Comparison of ENCODE assay signal across 20 cellular contexts in genomic region chr5:149048806-149049205, GRCh38. TPM values are rescaled to one million over a fixed set of nuclear protein-coding genes. Genes with fewer than 3 reads are reported as not detected.
A peak's percentile ranks its signal among the peaks of the same experiment; 100 is the strongest.
DNase-seq lines count a peak whose midpoint lies in the region; TF ChIP-seq lines count a peak whose summit lies in the region.
"Had no signal": no experiment of that assay in that cellular context is flagged by ENCODE, and none has a peak within 500 bp of the region (broad histone marks: within the 10 kb centered on the region; RNA-seq: fewer than 3 reads in every experiment).

No MANE protein-coding gene starts in this region.

- DNase-seq in LoVo (ENCODE audit: low spot score): peak; percentile 2
- no peak for DNase-seq in caudate nucleus (lab: John Stamatoyannopoulos, UW)
- DNase-seq in left kidney (ENCODE audit: low read depth, low spot score): peak; percentile 10
- no peak for DNase-seq in substantia nigra (lab: John Stamatoyannopoulos, UW)
- no peak for DNase-seq in effector CD8-positive, alpha-beta T cell (lab: John Stamatoyannopoulos, UW)
- no peak for DNase-seq in Kasumi-1 (lab: John Stamatoyannopoulos, UW)
- no peak for DNase-seq in NK-92 treated with Interleukin-12 subunit alpha and Interleukin-12 subunit beta, amount 100 ng/mL, for 24 hours (lab: John Stamatoyannopoulos, UW)
- no peak for DNase-seq in smooth muscle cell (lab: John Stamatoyannopoulos, UW; ENCODE audit: unreplicated experiment)
- DNase-seq: Calu3; CD8-positive, alpha-beta memory T cell; DND-41; NCI-H2029; NCI-H446; NCI-H524 treated with DMSO at 0.1 percent for 48 hours; NCI-H774; SHP77 treated with DMSO at 0.1 percent for 48 hours had no signal

- H3F3A ChIP-seq in smooth muscle cell (ENCODE audit: low read depth): no peaks in the 10 kb centered on the region

- no peak for TF ChIP-seq CTCF in smooth muscle cell (IDR thresholded peaks at IDR 0.05; ENCODE audit: borderline replicate concordance, insufficient read depth, poor library complexity, severe bottlenecking)

- H3K4me3 ChIP-seq in smooth muscle cell: no peak overlapping the region
- H3K4me3 ChIP-seq: A549, K562, MG63 had no signal

- H3K79me2 ChIP-seq in smooth muscle cell (ENCODE audit: low read depth): no peaks in the 10 kb centered on the region

- H3K36me3 ChIP-seq in smooth muscle cell (ENCODE audit: low read depth): no peaks in the 10 kb centered on the region
- H3K36me3 ChIP-seq: BE2C, MG63 had no signal

- H3K4me1 ChIP-seq in smooth muscle cell (ENCODE audit: low read depth): no peaks in the 10 kb centered on the region
- H3K4me1 ChIP-seq: A549 had no signal

- H3K27ac ChIP-seq in caudate nucleus (ENCODE audit: low read depth, low read length): peak overlapping the region; percentile 11
- peak overlapping the region; percentile 70 for H3K27ac ChIP-seq in substantia nigra (ENCODE audit: low read depth, low read length, poor library complexity, severe bottlenecking)
- H3K27ac ChIP-seq in smooth muscle cell (ENCODE audit: low read depth): no peak overlapping the region
- H3K27ac ChIP-seq: A549 had no signal

- no peaks in the 10 kb centered on the region for H4K20me1 ChIP-seq in smooth muscle cell (ENCODE audit: low read depth)

- H3K4me2 ChIP-seq in smooth muscle cell: no peak overlapping the region
- H3K4me2 ChIP-seq: A549 had no signal

- no peaks in the 10 kb centered on the region for H3K27me3 ChIP-seq in smooth muscle cell (ENCODE audit: low read depth)
- H3K27me3 ChIP-seq: BE2C, MG63 had no signal

- no peak overlapping the region for H3K9ac ChIP-seq in smooth muscle cell (ENCODE audit: low read depth)

- 90% methylated on average over 4 of the region's 4 CpGs for WGBS in smooth muscle cell (ENCODE audit: low lambda C conversion rate)

- H3K9me3 ChIP-seq in smooth muscle cell (replicated peaks; ENCODE audit: low read depth): no peaks in the 10 kb centered on the region
- H3K9me3 ChIP-seq: A549, BE2C, MG63 had no signal

- H2AFZ ChIP-seq in smooth muscle cell (ENCODE audit: low read depth): no peak overlapping the region

RNA-seq across cellular contexts. Expression of gene SH3TC2, which starts 14.1 kb away (rescaled TPM):
- 0.31 and 1.9 TPM in 2 replicates for total RNA-seq in smooth muscle cell
- 0.19 and 0.46 TPM in 2 replicates for polyA plus RNA-seq in smooth muscle cell
- total RNA-seq: CD8-positive, alpha-beta memory T cell had no signal
- polyA plus RNA-seq: CD8-positive, alpha-beta memory T cell had no signal

Comparison
In these comparisons a context has a peak if more than half of its experiments do, and no peak if none do; other contexts are left out.
1. DNase-seq: peak in LoVo (single experiment) and left kidney (single experiment); none in caudate nucleus (0 of 61), substantia nigra (0 of 49), effector CD8-positive, alpha-beta T cell (single experiment), Kasumi-1 (0 of 2), NK-92 treated with Interleukin-12 subunit alpha and Interleukin-12 subunit beta, amount 100 ng/mL, for 24 hours (single experiment) and smooth muscle cell (single experiment).